Comparison of ENCODE assay signal across 9 cellular contexts in the genomic region with DNA sequence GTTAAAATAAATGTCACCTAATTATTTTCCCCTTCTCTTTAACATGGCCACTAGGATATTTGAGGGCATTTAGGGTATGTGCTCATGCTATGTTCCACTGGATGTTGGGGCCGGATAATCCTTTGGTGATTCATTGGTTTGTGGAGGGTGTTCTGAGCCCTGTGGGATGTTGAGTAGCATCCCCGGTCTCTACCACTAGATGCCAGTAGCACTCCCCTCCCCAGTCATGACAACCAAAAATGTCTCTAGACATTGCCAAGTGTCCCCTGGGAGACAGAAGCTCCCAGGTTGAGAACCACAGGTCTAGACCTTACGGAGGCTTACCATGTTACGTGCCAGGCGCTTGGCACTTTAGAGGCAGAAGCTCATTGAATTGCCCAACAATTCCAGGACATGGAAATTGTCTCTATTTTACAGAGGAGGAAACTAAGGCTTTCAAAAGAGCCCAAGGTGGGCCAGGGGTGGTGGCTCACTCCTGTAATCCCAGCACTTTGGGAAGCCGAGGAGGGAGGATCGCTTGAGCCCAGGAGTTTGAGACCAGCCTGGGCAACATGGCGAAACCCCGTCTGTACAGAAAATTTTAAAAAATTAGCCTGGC. TPM values are rescaled to one million over a fixed set of nuclear protein-coding genes. Genes with fewer than 3 reads are reported as not detected.
DNase-seq lines count a peak whose midpoint lies in the region; ATAC-seq, FAIRE-seq and TF ChIP-seq lines count a peak whose summit lies in the region.
"Had no signal": no experiment of that assay in that cellular context is flagged by ENCODE, and none has a peak within 500 bp of the region (broad histone marks: within the 10 kb centered on the region; RNA-seq: fewer than 3 reads in every experiment).

No MANE protein-coding gene starts in this region.

- H3K79me2 ChIP-seq in GM23248 (ENCODE audit: insufficient read depth) = no peaks in the 10 kb centered on the region
- no peaks in the 10 kb centered on the region for H3K79me2 ChIP-seq in astrocyte (ENCODE audit: insufficient read depth, low read length)

- peak; percentile 72 for FAIRE-seq in astrocyte (lab: Jason Lieb, UNC)

- WGBS in GM23248 (ENCODE audit: low coverage in 1 of 2, low lambda C conversion rate in 2 of 2, missing lambda C conversion rate in 2 of 2), 2 experiments = 23 to 25% methylated on average over 9 of the region's 9 CpGs

- no peaks in the 10 kb centered on the region for H3K9me3 ChIP-seq in GM23248 (ENCODE audit: low read depth)
- H3K9me3 ChIP-seq in astrocyte (ENCODE audit: insufficient read depth, low read depth, low read length) = no peaks in the 10 kb centered on the region

- H3K27me3 Mint-ChIP-seq in astrocyte (ENCODE audit: low read depth, unreplicated experiment) = no peaks in the 10 kb centered on the region

- H2AFZ ChIP-seq in GM23248 (no peak overlapping the region), astrocyte (ENCODE audit: low read depth, low read length) (no peak overlapping the region)

- H3K27me3 ChIP-seq in GM23248 (replicated peaks; ENCODE audit: insufficient read depth) (no peaks in the 10 kb centered on the region), astrocyte (ENCODE audit: insufficient read depth, low read length) (no peaks in the 10 kb centered on the region)

- H3K36me3 ChIP-seq in GM23248 (ENCODE audit: low read depth) = no peaks in the 10 kb centered on the region
- H3K36me3 ChIP-seq in astrocyte (ENCODE audit: insufficient read depth, low read length) = no peaks in the 10 kb centered on the region

- peaks cover 11% of the 10 kb centered on the region for H3K9me3 Mint-ChIP-seq in astrocyte (ENCODE audit: unreplicated experiment)

- no peaks in the 10 kb centered on the region for H3K4me1 ChIP-seq in GM23248 (ENCODE audit: insufficient read depth)
- no peaks in the 10 kb centered on the region for H3K4me1 ChIP-seq in astrocyte (ENCODE audit: insufficient read depth, low read length)

- in situ Hi-C loops in GM23248 (cut with MboI) = no loop called here

- H3K4me1 Mint-ChIP-seq in astrocyte (ENCODE audit: low read depth, unreplicated experiment) = no peaks in the 10 kb centered on the region

- peak; percentile 52 for TF ChIP-seq CTCF in astrocyte (IDR thresholded peaks at IDR 0.05; ENCODE audit: insufficient read depth, low read depth, low read length)

- no peaks in the 10 kb centered on the region for H3K36me3 Mint-ChIP-seq in astrocyte (ENCODE audit: low read depth, unreplicated experiment)

- H3F3A ChIP-seq in GM23248 (ENCODE audit: insufficient read depth) = no peaks in the 10 kb centered on the region

- H4K20me1 ChIP-seq in GM23248 (ENCODE audit: insufficient read depth) (no peaks in the 10 kb centered on the region), astrocyte (ENCODE audit: insufficient read depth, low read length) (no peaks in the 10 kb centered on the region)

- ATAC-seq in left lobe of liver = peak; percentile 72
- no peak for ATAC-seq in HG03378 (IDR thresholded peaks at IDR 0.05; ENCODE audit: unreplicated experiment)
- ATAC-seq in GM21390 (IDR thresholded peaks at IDR 0.05; ENCODE audit: unreplicated experiment) = no peak

- H3K4me2 ChIP-seq in GM23248 (ENCODE audit: unreplicated experiment) (no peak overlapping the region), astrocyte (ENCODE audit: low read length) (no peak overlapping the region)

- H3K27ac ChIP-seq in GM23248 = no peak overlapping the region
- no peak overlapping the region for H3K27ac ChIP-seq in astrocyte (ENCODE audit: low read depth, low read length)
- H3K27ac ChIP-seq: skin epidermis had no signal

- H3K9me2 ChIP-seq in GM23248 (ENCODE audit: insufficient read depth) = no peaks in the 10 kb centered on the region

- no peak overlapping the region for H3K9ac ChIP-seq in GM23248
- no peak overlapping the region for H3K9ac ChIP-seq in astrocyte (ENCODE audit: low read length)

- H3K4me3 ChIP-seq in GM23248 (no peak overlapping the region), astrocyte (ENCODE audit: insufficient read depth, low read depth, low read length) (no peak overlapping the region)
- H3K4me3 ChIP-seq: skin epidermis had no signal

- DNase-seq in COLO668 (lab: John Stamatoyannopoulos, UW; ENCODE audit: unreplicated experiment) = peak; percentile 14
- DNase-seq in GM23248 = peak; percentile 88
- peak; percentile 66 for DNase-seq in NOMO-1 treated with DMSO at 0.1 percent for 48 hours (lab: John Stamatoyannopoulos, UW; ENCODE audit: unreplicated experiment)
- DNase-seq in astrocyte (ENCODE audit: low read depth) = no peak
- DNase-seq in left lobe of liver (ENCODE audit: low spot score) = no peak
- no peak for DNase-seq in central memory CD4-positive, alpha-beta T cell

- no peak overlapping the region for H3K4me3 Mint-ChIP-seq in astrocyte (ENCODE audit: unreplicated experiment)

- no peak overlapping the region for H3K27ac Mint-ChIP-seq in astrocyte (ENCODE audit: unreplicated experiment)

RNA-seq across cellular contexts. Expression of a gene that starts 14.1 kb away (rescaled TPM):
- 2.7 and 7.1 TPM in 2 replicates for total RNA-seq in GM23248 (2014; rRNA removed; shearing (Covaris generic))
- polyA plus RNA-seq in GM23248 (2016; fragmentation: Nextera tagmentation; extraction: Ambion mirVana) = 0.58 and 0.62 TPM in 2 replicates
- total RNA-seq in astrocyte (not detected in 2 replicates), left lobe of liver (0.23 TPM)

RNA-seq across cellular contexts. Expression of a gene that starts 17.6 kb away (rescaled TPM):
- 145 and 164 TPM in 2 replicates for total RNA-seq in GM23248 (2014; rRNA removed; shearing (Covaris generic))
- polyA plus RNA-seq in GM23248 (2016; fragmentation: Nextera tagmentation; extraction: Ambion mirVana) = 122 and 127 TPM in 2 replicates
- total RNA-seq in astrocyte (not detected in 2 replicates), left lobe of liver (2.8 TPM)

RNA-seq across cellular contexts. Expression of a gene that starts 56.3 kb away (rescaled TPM):
- total RNA-seq in GM23248 (2014; rRNA removed; shearing (Covaris generic)) = not detected in 2 replicates
- 1.1 and 1.6 TPM in 2 replicates for polyA plus RNA-seq in GM23248 (2016; fragmentation: Nextera tagmentation; extraction: Ambion mirVana)
- total RNA-seq in astrocyte (not detected in 2 replicates), left lobe of liver (not detected)

Comparison
In these comparisons a context has a peak if more than half of its experiments do, and no peak if none do; other contexts are left out.
1. DNase-seq: peak in COLO668 (single experiment), GM23248 (single experiment) and NOMO-1 treated with DMSO at 0.1 percent for 48 hours (single experiment); none in astrocyte (single experiment), left lobe of liver (single experiment) and central memory CD4-positive, alpha-beta T cell (single experiment).
2. RNA of a gene that starts 17.6 kb away (total RNA-seq): 145 to 164 TPM in GM23248; 2.8 TPM in left lobe of liver (single experiment) and not detected in astrocyte; every median in the first group is over 10 times any median in the second.